Comparison of ENCODE assay signal across 8 cellular contexts in the genomic region with DNA sequence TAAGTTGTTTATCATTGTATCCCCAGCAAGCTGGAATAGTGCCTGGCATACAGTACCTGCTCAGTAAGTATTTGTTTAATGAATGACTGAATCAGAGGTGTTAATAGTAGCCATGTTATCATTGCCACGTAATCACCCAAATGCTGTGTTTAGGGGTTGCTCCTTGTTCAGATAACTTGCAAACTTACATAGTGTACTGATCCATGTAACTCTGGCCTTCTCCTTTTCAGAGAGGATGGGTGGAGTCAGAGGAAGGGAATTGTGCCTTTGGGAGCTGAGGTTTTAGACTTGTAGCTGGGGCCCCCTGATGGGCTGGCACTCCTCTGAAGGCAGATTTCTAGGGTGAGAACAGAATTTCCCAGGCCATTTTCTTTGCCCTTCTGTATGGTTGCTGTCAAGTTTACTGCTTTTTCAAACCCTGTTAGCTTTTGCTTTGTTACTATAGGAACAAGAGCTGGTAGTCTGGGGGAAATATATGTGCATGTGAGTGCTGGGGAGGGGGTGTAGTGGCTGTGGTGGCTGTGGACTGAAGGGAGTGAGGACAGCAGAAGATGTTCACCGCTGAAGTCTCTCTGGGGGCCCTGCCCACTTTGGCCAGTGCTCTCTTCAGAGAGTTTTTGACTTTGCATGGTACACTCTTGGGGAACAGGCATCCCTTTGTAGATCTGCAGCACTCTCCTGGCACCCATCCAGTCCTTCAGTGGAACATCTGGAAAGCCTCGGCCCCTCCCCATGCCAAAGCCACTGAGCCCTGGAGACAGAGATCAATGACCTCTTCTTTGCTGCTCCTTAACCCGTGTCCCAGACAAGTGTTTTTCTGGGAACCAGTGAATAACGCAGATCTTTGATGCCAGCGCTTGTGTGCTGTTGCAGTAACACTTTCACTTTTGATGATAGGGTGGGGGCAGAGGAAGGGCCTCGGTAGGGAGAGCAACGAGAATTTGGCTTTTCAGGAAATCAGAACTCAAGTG.
A peak's percentile ranks its signal among the peaks of the same experiment; 100 is the strongest.
DNase-seq lines count a peak whose midpoint lies in the region; ATAC-seq and TF ChIP-seq lines count a peak whose summit lies in the region.

No MANE protein-coding gene starts in this region.

- ATAC-seq in HG03175 (IDR thresholded peaks at IDR 0.05; ENCODE audit: unreplicated experiment) (peak; percentile 64), psoas muscle (peak in 3 of 4 donors; percentile 20 to 46 (median 40))

- H2BK12ac ChIP-seq in trophoblast cell (ENCODE audit: low read length), result no peak overlapping the region

- H3K27me3 ChIP-seq in BLaER1 treated with 17β-estradiol and CSF1 and Interleukin-3, amounts not matched to agents 10 nM and 100 nM, result no peaks in the 10 kb centered on the region
- H3K27me3 ChIP-seq in psoas muscle (ENCODE audit: insufficient read depth in 3 of 3, low read length in 2 of 3) (no peaks in the 10 kb centered on the region), trophoblast cell (ENCODE audit: insufficient read depth, low read length) (peaks cover 2% of the 10 kb centered on the region), H7 (ENCODE audit: control insufficient read depth, insufficient read depth, low read length) (no peaks in the 10 kb centered on the region)

- H3K27ac ChIP-seq in BLaER1 treated with 17β-estradiol and CSF1 and Interleukin-3, amounts not matched to agents 10 nM and 100 nM, result peak overlapping the region in 9 of 11 experiments; percentile 54 to 71 (median 63); a peak in 19 of 22 replicates
- H3K27ac ChIP-seq in psoas muscle, result no peak overlapping the region
- H3K27ac ChIP-seq in trophoblast cell (ENCODE audit: low read depth, low read length), result no peak overlapping the region

- no peak overlapping the region for H3K23ac ChIP-seq in trophoblast cell (ENCODE audit: low read length)

- H3K36me3 ChIP-seq in BLaER1 treated with 17β-estradiol and CSF1 and Interleukin-3, amounts not matched to agents 10 nM and 100 nM, result peaks cover 0 to 39% (median 27%) of the 10 kb centered on the region in 11 experiments; a peak in 12 of 22 replicates
- H3K36me3 ChIP-seq in psoas muscle (ENCODE audit: insufficient read depth in 1 of 2, low read depth in 1 of 2), result no peaks in the 10 kb centered on the region
- H3K36me3 ChIP-seq in trophoblast cell (ENCODE audit: control insufficient read depth in 1 of 2, insufficient read depth in 2 of 2, low read length in 2 of 2), result no peaks in the 10 kb centered on the region
- H3K36me3 ChIP-seq in H7 (replicated peaks; ENCODE audit: control insufficient read depth, insufficient read depth, low read length), result no peaks in the 10 kb centered on the region

- H3K4me1 ChIP-seq in BLaER1 treated with 17β-estradiol and CSF1 and Interleukin-3, amounts not matched to agents 10 nM and 100 nM, result peaks cover 57 to 84% (median 77%) of the 10 kb centered on the region in 10 experiments
- peaks cover 12% of the 10 kb centered on the region for H3K4me1 ChIP-seq in psoas muscle
- H3K4me1 ChIP-seq in trophoblast cell (ENCODE audit: control insufficient read depth in 1 of 2, insufficient read depth in 2 of 2, low read length in 2 of 2), result peaks cover 0 to 1% of the 10 kb centered on the region in 2 experiments

- H3K4me3 ChIP-seq in BLaER1 treated with 17β-estradiol and CSF1 and Interleukin-3, amounts not matched to agents 10 nM and 100 nM, result peak overlapping the region; percentile 9 to 62 (median 49)
- peak overlapping the region; percentile 42 for H3K4me3 ChIP-seq in psoas muscle
- H3K4me3 ChIP-seq in trophoblast cell (ENCODE audit: low read depth, low read length), result no peak overlapping the region
- H3K4me3 ChIP-seq in H7 (ENCODE audit: insufficient read depth, low read depth, low read length), result no peak overlapping the region

- peaks cover 0 to 9% (median 0%) of the 10 kb centered on the region in 11 experiments; a peak in 5 of 22 replicates for H3K9me3 ChIP-seq in BLaER1 treated with 17β-estradiol and CSF1 and Interleukin-3, amounts not matched to agents 10 nM and 100 nM (replicated peaks in 1 of 11)
- H3K9me3 ChIP-seq in psoas muscle (no peaks in the 10 kb centered on the region), trophoblast cell (ENCODE audit: insufficient read depth, low read depth, low read length) (peaks cover 2% of the 10 kb centered on the region)

- peaks cover 0 to 91% (median 45%) of the 10 kb centered on the region in 11 experiments; a peak in 15 of 22 replicates for H4K20me1 ChIP-seq in BLaER1 treated with 17β-estradiol and CSF1 and Interleukin-3, amounts not matched to agents 10 nM and 100 nM

- no peak overlapping the region for H4K12ac ChIP-seq in trophoblast cell (ENCODE audit: low read depth, low read length)

- no peak overlapping the region for H2BK5ac ChIP-seq in trophoblast cell (ENCODE audit: low read depth, low read length, poor library complexity)

- no peak overlapping the region for H4K91ac ChIP-seq in trophoblast cell (ENCODE audit: low read depth, low read length)

- no peaks in the 10 kb centered on the region for H3K79me2 ChIP-seq in trophoblast cell (ENCODE audit: control insufficient read depth, insufficient read depth, low read length, poor library complexity)

- intact Hi-C loops in psoas muscle (cut with DNase I), result no loop called here

- H3K9ac ChIP-seq in BLaER1 treated with 17β-estradiol and CSF1 and Interleukin-3, amounts not matched to agents 10 nM and 100 nM, result peak overlapping the region; percentile 19 to 71 (median 65)
- H3K9ac ChIP-seq in trophoblast cell (ENCODE audit: low read length), result no peak overlapping the region

- no peak overlapping the region for H2AK5ac ChIP-seq in trophoblast cell (ENCODE audit: low read length)

- no peaks in the 10 kb centered on the region for H3K79me1 ChIP-seq in trophoblast cell (ENCODE audit: low read length)

- H3K4me2 ChIP-seq in BLaER1 treated with 17β-estradiol and CSF1 and Interleukin-3, amounts not matched to agents 10 nM and 100 nM, result peak overlapping the region; percentile 77 to 97 (median 92)
- H3K4me2 ChIP-seq in trophoblast cell (ENCODE audit: low read length), result no peak overlapping the region

- no peak overlapping the region for H3K4ac ChIP-seq in trophoblast cell (ENCODE audit: low read depth, low read length)

- no peak overlapping the region for H2BK120ac ChIP-seq in trophoblast cell (ENCODE audit: insufficient read depth, low read length, poor library complexity)

- H3K14ac ChIP-seq in trophoblast cell (ENCODE audit: low read length), result no peak overlapping the region

- H4K8ac ChIP-seq in trophoblast cell (ENCODE audit: low read depth, low read length), result no peak overlapping the region

- 31 to 41% (median 34%) methylated on average over 8 of the region's 8 CpGs for WGBS in psoas muscle, 3 donors
- WGBS in trophoblast cell (ENCODE audit: extremely low coverage, insufficient coverage, insufficient read length), result no CpG with 5 or more reads among the region's 8 CpGs

- DNase-seq in activated T-cell treated with anti-CD3 and anti-CD28 coated beads, Interleukin-2, amount 50 U/mL, for 48 hours, result peak; percentile 29 to 42
- DNase-seq in glomerular visceral epithelial cell (ENCODE audit: extremely low spot score) (peak; percentile 35), psoas muscle (peak; percentile 39 to 70), NK-92 (lab: John Stamatoyannopoulos, UW; ENCODE audit: unreplicated experiment) (no peak), trophoblast cell (no peak), H7 (no peak)

- H3K18ac ChIP-seq in trophoblast cell (ENCODE audit: low read length), result no peak overlapping the region

- TF ChIP-seq CTCF in psoas muscle (IDR thresholded peaks at IDR 0.05), result no peak

- no peak overlapping the region for H2AFZ ChIP-seq in trophoblast cell (ENCODE audit: insufficient read depth, low read length, poor library complexity)

Comparison
In these comparisons a context has a peak if more than half of its experiments do, and no peak if none do; other contexts are left out.
1. H3K27ac ChIP-seq: peak in BLaER1 treated with 17β-estradiol and CSF1 and Interleukin-3, amounts not matched to agents 10 nM and 100 nM (9 of 11); none in psoas muscle (single experiment) and trophoblast cell (single experiment).
2. H3K4me3 ChIP-seq: peak in BLaER1 treated with 17β-estradiol and CSF1 and Interleukin-3, amounts not matched to agents 10 nM and 100 nM (10 of 10) and psoas muscle (single experiment); none in trophoblast cell (single experiment) and H7 (single experiment).
3. DNase-seq: peak in activated T-cell treated with anti-CD3 and anti-CD28 coated beads, Interleukin-2, amount 50 U/mL, for 48 hours (2 of 2), glomerular visceral epithelial cell (single experiment) and psoas muscle (2 of 2); none in NK-92 (single experiment), trophoblast cell (0 of 2) and H7 (single experiment).